25 cellular contexts compared by ENCODE assay signal in genomic region chr5:171847026-171847425, GRCh38.
DNase-seq lines count a peak whose midpoint lies in the region; ATAC-seq, FAIRE-seq and TF ChIP-seq lines count a peak whose summit lies in the region.
"Had no signal": no experiment of that assay in that cellular context is flagged by ENCODE, and none has a peak within 500 bp of the region (broad histone marks: within the 10 kb centered on the region; RNA-seq: fewer than 3 reads in every experiment).

No MANE protein-coding gene starts in this region.

- no peak for TF ChIP-seq RAD21 in HepG2 (CRISPR knock-in tag; IDR thresholded peaks at IDR 0.05)

- in situ Hi-C loops in HepG2 (cut with HindIII; ENCODE audit: extremely low pct_ligation_motif_present, low pct_unique_long_range_greater_than_20kb) = no loop called here

- BruUV-seq in HepG2 (replicated peaks; lab: Mats Ljungman, UMichigan) = no TSS peak

- H3K9me3 ChIP-seq in HepG2 (ENCODE audit: low read length) (no peaks in the 10 kb centered on the region), right lobe of liver (no peaks in the 10 kb centered on the region)
- H3K9me3 ChIP-seq: A549 had no signal

- intact Hi-C loops in HepG2 (cut with micrococcal nuclease; ENCODE audit: unreplicated experiment) (no loop called here), right lobe of liver (cut with DNase I) (no loop called here)

- TF ChIP-seq EP300 in HepG2 (IDR thresholded peaks at IDR 0.05; ENCODE audit: low read depth in 2 of 2, low read length in 2 of 2) = no peak
- no peak for TF ChIP-seq EP300 in HepG2 (CRISPR knock-in tag; IDR thresholded peaks at IDR 0.05; ENCODE audit: borderline replicate concordance)

- no peak overlapping the region for H3K4me3 ChIP-seq in HepG2 (replicated peaks in 1 of 3; ENCODE audit: insufficient read depth in 1 of 3, low read depth in 2 of 3, low read length in 3 of 3)
- H3K4me3 ChIP-seq in right lobe of liver = no peak overlapping the region
- no peak overlapping the region for H3K4me3 ChIP-seq in bronchial epithelial cell (ENCODE audit: low read depth, low read length)
- H3K4me3 ChIP-seq: A549, GM12878 had no signal

- no peak overlapping the region for H3K9ac ChIP-seq in HepG2 (ENCODE audit: insufficient read depth, low read depth, low read length)

- FAIRE-seq in HepG2 (lab: Jason Lieb, UNC) (no peak), bronchial epithelial cell (lab: Jason Lieb, UNC) (peak; percentile 40)
- FAIRE-seq: A549, GM12878, GM12892, GM18507, GM19239 had no signal

- TF ChIP-seq POLR2A in HepG2 (IDR thresholded peaks at IDR 0.05; ENCODE audit: insufficient read depth in 1 of 2, low read depth in 2 of 2, low read length in 2 of 2) (no peak), right lobe of liver (IDR thresholded peaks at IDR 0.05) (no peak)

- H2AFZ ChIP-seq in HepG2 (ENCODE audit: low read length) = no peak overlapping the region

- no peak for TF ChIP-seq CTCF in HepG2 (CRISPR knock-in tag; IDR thresholded peaks at IDR 0.05)
- no peak for TF ChIP-seq CTCF in right lobe of liver (IDR thresholded peaks at IDR 0.05)
- TF ChIP-seq CTCF in bronchial epithelial cell (IDR thresholded peaks at IDR 0.05; ENCODE audit: insufficient read depth, low read length, severe bottlenecking) = no peak

- H3K27me3 ChIP-seq in HepG2 (ENCODE audit: control insufficient read depth in 1 of 2, insufficient read depth in 2 of 2, low read length in 2 of 2) (no peaks in the 10 kb centered on the region), right lobe of liver (no peaks in the 10 kb centered on the region), bronchial epithelial cell (ENCODE audit: control insufficient read depth, insufficient read depth, low read length) (no peaks in the 10 kb centered on the region)

- no peaks in the 10 kb centered on the region for H3K36me3 ChIP-seq in HepG2 (replicated peaks in 1 of 2; ENCODE audit: control insufficient read depth in 1 of 2, insufficient read depth in 2 of 2, low read length in 2 of 2)
- no peaks in the 10 kb centered on the region for H3K36me3 ChIP-seq in right lobe of liver
- H3K36me3 ChIP-seq in bronchial epithelial cell (ENCODE audit: control insufficient read depth, insufficient read depth, low read length) = no peaks in the 10 kb centered on the region

- CTCF ChIA-PET in HepG2 (lab: Yijun Ruan, JAX; ENCODE audit: low intra/inter-chr PET ratio, low total read pairs) = no interaction called here

- DNase-seq in HepG2 (ENCODE audit: low spot score) (no peak), right lobe of liver (no peak), bronchial epithelial cell (ENCODE audit: low read depth) (no peak), islet precursor cell (peak; percentile 22), caudate nucleus (lab: John Stamatoyannopoulos, UW) (no peak)
- DNase-seq: AML-193; C1 segment of cervical spinal cord; CD4-positive, alpha-beta memory T cell; CD4-positive, CD25-positive, alpha-beta regulatory T cell; CD8-positive, alpha-beta memory T cell; COR-L47; DMS 273 treated with DMSO at 0.1 percent for 48 hours; DMS153; DMS53; DMS79; DND-41; EL; GDM1 had no signal

- no peaks in the 10 kb centered on the region for H3K79me2 ChIP-seq in HepG2 (ENCODE audit: insufficient read depth, low read length)

- H3K27ac ChIP-seq in HepG2 (ENCODE audit: extremely low read length, insufficient read depth, low read length) = no peak overlapping the region
- H3K27ac ChIP-seq in right lobe of liver = no peak overlapping the region
- H3K27ac ChIP-seq in caudate nucleus (ENCODE audit: low read depth, low read length) = no peak overlapping the region
- H3K27ac ChIP-seq: 22Rv1, A549 had no signal

- ATAC-seq in HepG2 (no peak), right lobe of liver (no peak), HG03354 (IDR thresholded peaks at IDR 0.05; ENCODE audit: poor library complexity, severe bottlenecking, unreplicated experiment) (no peak)
- ATAC-seq: GM12878 had no signal

- H3K4me1 ChIP-seq in HepG2 (ENCODE audit: insufficient read depth, low read length) = no peaks in the 10 kb centered on the region
- no peaks in the 10 kb centered on the region for H3K4me1 ChIP-seq in right lobe of liver
- H3K4me1 ChIP-seq: A549 had no signal

- 100% methylated on average over 3 of the region's 3 CpGs for WGBS in HepG2 (ENCODE audit: low lambda C conversion rate)
- 67% methylated on average over 1 of the region's 3 CpGs for WGBS in right lobe of liver (ENCODE audit: insufficient coverage, low coverage, low lambda C conversion rate, missing lambda C conversion rate)

- POLR2A ChIA-PET in HepG2 (lab: Yijun Ruan, JAX) = no interaction called here

- no peak overlapping the region for H3K4me2 ChIP-seq in HepG2 (ENCODE audit: low read depth, low read length)
- H3K4me2 ChIP-seq: A549 had no signal

- H4K20me1 ChIP-seq in HepG2 (ENCODE audit: insufficient read depth, low read length) = no peaks in the 10 kb centered on the region

TF ChIP-seq in HepG2, 621 proteins besides CTCF, POLR2A, EP300 and RAD21:
- TF ChIP-seq RARA (CRISPR knock-in tag; IDR thresholded peaks at IDR 0.05) (no peak), ZHX2 (IDR thresholded peaks at IDR 0.05; ENCODE audit: low read depth) (no peak), ZHX2 (CRISPR knock-in tag; IDR thresholded peaks at IDR 0.05; ENCODE audit: borderline replicate concordance) (no peak), DDIT3 (CRISPR knock-in tag; IDR thresholded peaks at IDR 0.05) (no peak), ZKSCAN1 (IDR thresholded peaks at IDR 0.05; ENCODE audit: low read length) (peak; percentile 70; the same call in 1 of the 2 replicates)
TF ChIP-seq in HepG2: peak in this region for 1.
